In genomic region chr19:13701624-13702023, GRCh38 we compare ENCODE assay signal across 10 cellular contexts.
"Had no signal": no experiment of that assay in that cellular context is flagged by ENCODE, and none has a peak within 500 bp of the region (broad histone marks: within the 10 kb centered on the region; RNA-seq: fewer than 3 reads in every experiment).

No MANE protein-coding gene starts in this region.

- H3K27ac ChIP-seq: GM23248, KMS-11 had no signal

- FAIRE-seq: H54, HTR-8/SVneo had no signal

- H3K4me2 ChIP-seq: KMS-11 had no signal

- DNase-seq: GM23248, GOT3, H9, HCEC 1CT, HFFc6, IMR-90, KBM-7 had no signal

- H3K9ac ChIP-seq: KMS-11 had no signal
